8 cellular contexts compared by ENCODE assay signal in genomic region chr6:37653933-37654565, GRCh38. TPM values are rescaled to one million over a fixed set of nuclear protein-coding genes. Genes with fewer than 3 reads are reported as not detected.
DNase-seq lines count a peak whose midpoint lies in the region; ATAC-seq and TF ChIP-seq lines count a peak whose summit lies in the region.

No MANE protein-coding gene starts in this region.

- no peak for TF ChIP-seq POLR2A in stomach (IDR thresholded peaks at IDR 0.05)

- ATAC-seq in Right ventricle myocardium superior (ENCODE audit: poor library complexity) (no peak), GM19324 (IDR thresholded peaks at IDR 0.05; ENCODE audit: low FRiP score, unreplicated experiment) (no peak), GM18520 (IDR thresholded peaks at IDR 0.05; ENCODE audit: unreplicated experiment) (no peak)
- peak in 1 of 2 donors; percentile 51 for ATAC-seq in activated T-cell treated with anti-CD3 and anti-CD28 coated beads, Interleukin-2, amount 50 U/mL, for 72 hours (replicated peaks in 1 of 2)

- peak; percentile 58 for TF ChIP-seq CTCF in cardiac muscle cell (IDR thresholded peaks at IDR 0.05; ENCODE audit: low read depth, low read length)
- TF ChIP-seq CTCF in stomach (IDR thresholded peaks at IDR 0.05): peak in 4 of 7 experiments; percentile 28 to 49 (median 33)

- peaks cover 0 to 3% of the 10 kb centered on the region in 2 donors for H3K9me3 Mint-ChIP-seq in activated T-cell treated with anti-CD3 and anti-CD28 coated beads, Interleukin-2, amount 50 U/mL, for 72 hours

- 78 to 91% (median 81%) methylated on average over 8 of the region's 8 CpGs for WGBS in stomach, 5 donors

- H3K4me1 ChIP-seq in cardiac muscle cell (ENCODE audit: low read depth): peaks cover 18% of the 10 kb centered on the region
- H3K4me1 ChIP-seq in stomach: peaks cover 4 to 11% (median 5%) of the 10 kb centered on the region in 4 donors

- intact Hi-C loops in Right ventricle myocardium superior (cut with DNase I): no loop called here
- intact Hi-C loops in stomach (cut with DNase I; ENCODE audit: low total_unique reads): no loop called here

- H3K27me3 ChIP-seq in cardiac muscle cell (peaks cover 5% of the 10 kb centered on the region), stomach (peaks cover 0 to 23% (median 12%) of the 10 kb centered on the region in 3 donors)

- H3K36me3 ChIP-seq in cardiac muscle cell (no peaks in the 10 kb centered on the region), stomach (peaks cover 0 to 16% (median 3%) of the 10 kb centered on the region in 4 donors)

- TF ChIP-seq EP300 in stomach (IDR thresholded peaks at IDR 0.05): no peak

- H3K9me3 ChIP-seq in cardiac muscle cell (ENCODE audit: low read depth): no peaks in the 10 kb centered on the region
- peaks cover 0 to 13% (median 10%) of the 10 kb centered on the region in 4 donors for H3K9me3 ChIP-seq in stomach

- H3K4me3 ChIP-seq in cardiac muscle cell (no peak overlapping the region), stomach (no peak overlapping the region)

- H3K36me3 Mint-ChIP-seq in activated T-cell treated with anti-CD3 and anti-CD28 coated beads, Interleukin-2, amount 50 U/mL, for 72 hours (ENCODE audit: insufficient read depth in 2 of 2): peaks cover 3% of the 10 kb centered on the region in 2 donors

- H3K27ac ChIP-seq in cardiac muscle cell (no peak overlapping the region), stomach (no peak overlapping the region)

- no peak for DNase-seq in cardiac muscle cell (ENCODE audit: low read depth in 1 of 2, low spot score in 1 of 2)
- DNase-seq in Right ventricle myocardium superior: no peak
- DNase-seq in NOMO-1 treated with DMSO at 0.1 percent for 48 hours (lab: John Stamatoyannopoulos, UW; ENCODE audit: unreplicated experiment): peak; percentile 38
- DNase-seq in activated T-cell treated with anti-CD3 and anti-CD28 coated beads, Interleukin-2, amount 50 U/mL, for 72 hours: peak; percentile 50 to 51
- peak; percentile 6 for DNase-seq in kidney glomerular epithelial cell (lab: John Stamatoyannopoulos, UW)
- peak; percentile 35 for DNase-seq in stomach

- no peaks in the 10 kb centered on the region for H3K27me3 Mint-ChIP-seq in activated T-cell treated with anti-CD3 and anti-CD28 coated beads, Interleukin-2, amount 50 U/mL, for 72 hours (ENCODE audit: low read depth)

- H3K4me1 Mint-ChIP-seq in activated T-cell treated with anti-CD3 and anti-CD28 coated beads, Interleukin-2, amount 50 U/mL, for 72 hours (ENCODE audit: low read depth): peaks cover 7% of the 10 kb centered on the region

- no peak overlapping the region for H3K4me3 Mint-ChIP-seq in activated T-cell treated with anti-CD3 and anti-CD28 coated beads, Interleukin-2, amount 50 U/mL, for 72 hours

- no peak overlapping the region for H3K27ac Mint-ChIP-seq in activated T-cell treated with anti-CD3 and anti-CD28 coated beads, Interleukin-2, amount 50 U/mL, for 72 hours

RNA-seq across cellular contexts. Expression of gene MDGA1, which starts 43.6 kb away (rescaled TPM):
- total RNA-seq in cardiac muscle cell (2.1 and 4.0 TPM in 2 replicates), Right ventricle myocardium superior (12.5 TPM), stomach (1 to 10 TPM in 4 of 5 donors, under 1 TPM in 1; 0.58 to 4.5 (median 2.9) TPM)
- polyA plus RNA-seq in cardiac muscle cell (1.7 and 2.1 TPM in 2 replicates), stomach (1 to 10 TPM in 1 of 3 donors, under 1 TPM in 2; 0.46 to 1.1 (median 0.68) TPM)
- total RNA-seq in activated T-cell treated with anti-CD3 and anti-CD28 coated beads, Interleukin-2, amount 50 U/mL, for 72 hours: 10 to 100 TPM in 1 of 2 donors, under 1 TPM in 1; 0.07 to 11.5 TPM

Comparison
In these comparisons a context has a peak if more than half of its experiments do, and no peak if none do; other contexts are left out.
1. DNase-seq: peak in NOMO-1 treated with DMSO at 0.1 percent for 48 hours (single experiment), activated T-cell treated with anti-CD3 and anti-CD28 coated beads, Interleukin-2, amount 50 U/mL, for 72 hours (2 of 2), kidney glomerular epithelial cell (single experiment) and stomach (single experiment); none in cardiac muscle cell (0 of 2) and Right ventricle myocardium superior (single experiment).